In genomic region chr1:150321826-150322166, GRCh38 we compare ENCODE assay signal across 8 cellular contexts. TPM values are rescaled to one million over a fixed set of nuclear protein-coding genes. Genes with fewer than 3 reads are reported as not detected.
DNase-seq lines count a peak whose midpoint lies in the region; ATAC-seq and TF ChIP-seq lines count a peak whose summit lies in the region.

No MANE protein-coding gene starts in this region.

- peak overlapping the region; percentile 94 for H3K4me2 ChIP-seq in OCI-LY7 (ENCODE audit: low read length)

- H2AFZ ChIP-seq in OCI-LY7 (ENCODE audit: low read length), result peak overlapping the region; percentile 77; the same call in 1 of the 2 replicates

- TF ChIP-seq CTCF in OCI-LY7 (conservative IDR thresholded peaks at IDR 0.05; ENCODE audit: low read length) (no peak), endothelial cell (IDR thresholded peaks at IDR 0.05; ENCODE audit: unreplicated experiment) (no peak), neutrophil (IDR thresholded peaks at IDR 0.05) (no peak)

- no peaks in the 10 kb centered on the region for H3K27me3 Mint-ChIP-seq in endothelial cell (ENCODE audit: unreplicated experiment)

- intact Hi-C loops in OCI-LY7 (cut with micrococcal nuclease; ENCODE audit: unreplicated experiment), result no loop called here

- H3K36me3 Mint-ChIP-seq in endothelial cell (ENCODE audit: low read depth, unreplicated experiment), result peaks cover 11% of the 10 kb centered on the region

- peak overlapping the region; percentile 100 for H3K4me3 Mint-ChIP-seq in endothelial cell (ENCODE audit: unreplicated experiment)

- no peak for ATAC-seq in GM21737 (IDR thresholded peaks at IDR 0.05; ENCODE audit: unreplicated experiment)
- ATAC-seq in GM18873 (IDR thresholded peaks at IDR 0.05; ENCODE audit: low FRiP score, unreplicated experiment), result no peak
- no peak for ATAC-seq in left lobe of liver

- H3K27me3 ChIP-seq in neutrophil, result no peaks in the 10 kb centered on the region

- H4K20me1 ChIP-seq in OCI-LY7 (ENCODE audit: insufficient read depth, low read length), result no peaks in the 10 kb centered on the region; the same call in 1 of the 2 replicates

- H3K4me1 Mint-ChIP-seq in endothelial cell (ENCODE audit: unreplicated experiment), result peaks cover 13% of the 10 kb centered on the region

- CTCF ChIA-PET in OCI-LY7 (lab: Charles Lee; ENCODE audit: unreplicated experiment), result interaction anchor here (0.6 kb wide), 1 partner anchor 10 kb away, joined by 3 read pairs; no protein-coding TSS in a partner anchor

- peak overlapping the region; percentile 100 for H3K27ac Mint-ChIP-seq in endothelial cell (ENCODE audit: unreplicated experiment)

- DNase-seq in OCI-LY7 (ENCODE audit: low spot score) (peak; percentile 6), endothelial cell (ENCODE audit: low spot score) (no peak), left lobe of liver (ENCODE audit: low spot score) (no peak), NCI-H226 (no peak)

- no peaks in the 10 kb centered on the region for H3K9me3 Mint-ChIP-seq in endothelial cell (ENCODE audit: unreplicated experiment)

- peak overlapping the region; percentile 56 for H3K27ac ChIP-seq in OCI-LY7 (ENCODE audit: low read depth, low read length, poor library complexity, severe bottlenecking)
- H3K27ac ChIP-seq in neutrophil, result peak overlapping the region; percentile 90

- H3K9me3 ChIP-seq in OCI-LY7 (ENCODE audit: low read length) (no peaks in the 10 kb centered on the region), neutrophil (no peaks in the 10 kb centered on the region)

- POLR2A ChIA-PET in OCI-LY7 (lab: Charles Lee), result no interaction called here

- BruUV-seq in OCI-LY7 (replicated peaks; lab: Mats Ljungman, UMichigan), result TSS peak; percentile 84

- H3K79me2 ChIP-seq in OCI-LY7 (ENCODE audit: insufficient read depth, low read depth, low read length), result peaks cover 30% of the 10 kb centered on the region

- H3K4me3 ChIP-seq in GM08714 (ENCODE audit: low read length), result peak overlapping the region; percentile 96
- H3K4me3 ChIP-seq in OCI-LY7 (ENCODE audit: low read depth, low read length, poor library complexity, severe bottlenecking), result peak overlapping the region; percentile 90
- peak overlapping the region; percentile 64 to 80 for H3K4me3 ChIP-seq in neutrophil (ENCODE audit: low read depth in 1 of 2, low read length in 1 of 2)

- peaks cover 14% of the 10 kb centered on the region for H3K4me1 ChIP-seq in OCI-LY7 (ENCODE audit: insufficient read depth, low read length, poor library complexity, severe bottlenecking)
- peaks cover 17 to 19% of the 10 kb centered on the region in 2 experiments for H3K4me1 ChIP-seq in neutrophil (ENCODE audit: control insufficient read depth in 1 of 2, insufficient read depth in 1 of 2, low read depth in 1 of 2, low read length in 1 of 2)

- H3K36me3 ChIP-seq in OCI-LY7 (ENCODE audit: insufficient read depth, low read length) (peaks cover 29% of the 10 kb centered on the region), neutrophil (peaks cover 20% of the 10 kb centered on the region)

- no peaks in the 10 kb centered on the region for H3K9me2 ChIP-seq in OCI-LY7 (ENCODE audit: insufficient read depth, low read length)

RNA-seq across cellular contexts. Expression of gene PRPF3, which starts 0.5 kb away (rescaled TPM):
- total RNA-seq in OCI-LY7 (2014; rRNA removed; shearing (Covaris generic)), result 46.6 and 49.2 TPM in 2 replicates
- 77.7 and 77.8 TPM in 2 replicates for total RNA-seq in OCI-LY7 (2022)
- total RNA-seq in endothelial cell (ENCODE audit: unreplicated experiment), result 78.4 TPM
- total RNA-seq in left lobe of liver, result 21.3 TPM

RNA-seq across cellular contexts. Expression of gene MRPS21, which starts 28.1 kb away (rescaled TPM):
- total RNA-seq in OCI-LY7 (2014; rRNA removed; shearing (Covaris generic)), result 64.8 and 80.0 TPM in 2 replicates
- total RNA-seq in OCI-LY7 (2022) (74.2 and 75.5 TPM in 2 replicates), endothelial cell (ENCODE audit: unreplicated experiment) (63.1 TPM), left lobe of liver (27.0 TPM)

RNA-seq across cellular contexts. Expression of gene CIART, which starts 39.4 kb away (rescaled TPM):
- total RNA-seq in OCI-LY7 (2014; rRNA removed; shearing (Covaris generic)), result not detected in 2 replicates
- total RNA-seq in OCI-LY7 (2022) (0.63 and 0.68 TPM in 2 replicates), endothelial cell (ENCODE audit: unreplicated experiment) (9.1 TPM), left lobe of liver (5.3 TPM)

RNA-seq across cellular contexts. Expression of gene RPRD2, which starts 42.2 kb away (rescaled TPM):
- 12.7 and 17.0 TPM in 2 replicates for total RNA-seq in OCI-LY7 (2014; rRNA removed; shearing (Covaris generic))
- total RNA-seq in OCI-LY7 (2022), result 38.6 and 39.7 TPM in 2 replicates
- total RNA-seq in endothelial cell (ENCODE audit: unreplicated experiment), result 29.6 TPM
- 12.8 TPM for total RNA-seq in left lobe of liver

RNA-seq across cellular contexts. Expression of gene C1orf54, which starts 49.2 kb away (rescaled TPM):
- total RNA-seq in OCI-LY7 (2014; rRNA removed; shearing (Covaris generic)), result 0.44 TPM in 1 of 2 replicates, not detected in the other
- total RNA-seq in OCI-LY7 (2022) (0.61 and 1.5 TPM in 2 replicates), endothelial cell (ENCODE audit: unreplicated experiment) (411 TPM), left lobe of liver (3.0 TPM)
